15 cellular contexts compared by ENCODE assay signal in genomic region chr2:88641330-88641729, GRCh38. TPM values are rescaled to one million over a fixed set of nuclear protein-coding genes. Genes with fewer than 3 reads are reported as not detected.
A peak's percentile ranks its signal among the peaks of the same experiment; 100 is the strongest.
DNase-seq lines count a peak whose midpoint lies in the region; ATAC-seq, FAIRE-seq and TF ChIP-seq lines count a peak whose summit lies in the region.
"Had no signal": no experiment of that assay in that cellular context is flagged by ENCODE, and none has a peak within 500 bp of the region (broad histone marks: within the 10 kb centered on the region; RNA-seq: fewer than 3 reads in every experiment).

No MANE protein-coding gene starts in this region.

- no peak overlapping the region for H2BK20ac ChIP-seq in H1 (ENCODE audit: low read length)

- no peak for TF ChIP-seq POLR2A in H1 (IDR thresholded peaks at IDR 0.05; ENCODE audit: control extremely low read depth in 1 of 2, low read depth in 2 of 2, low read length in 2 of 2)

- no peaks in the 10 kb centered on the region for H4K20me1 ChIP-seq in GM23338 (replicated peaks; ENCODE audit: insufficient read depth)
- no peaks in the 10 kb centered on the region for H4K20me1 ChIP-seq in H1 (replicated peaks in 1 of 2; ENCODE audit: control insufficient read depth in 1 of 2, insufficient read depth in 2 of 2, low read length in 2 of 2)

- H3K79me2 ChIP-seq in GM23338 (replicated peaks; ENCODE audit: insufficient read depth) (no peaks in the 10 kb centered on the region), H1 (ENCODE audit: control insufficient read depth in 1 of 2, insufficient read depth in 2 of 2, low read length in 2 of 2) (no peaks in the 10 kb centered on the region)

- no peak overlapping the region for H4K5ac ChIP-seq in H1 (ENCODE audit: insufficient read length, low read depth, low read length)

- no peak for FAIRE-seq in H1 (lab: Jason Lieb, UNC)
- FAIRE-seq: GM12878, GM18507 had no signal

- no peaks in the 10 kb centered on the region for H3K36me3 ChIP-seq in GM23338 (ENCODE audit: insufficient read depth)
- H3K36me3 ChIP-seq in H1 (ENCODE audit: control insufficient read depth in 2 of 4, insufficient read depth in 4 of 4, low read length in 3 of 4), result no peaks in the 10 kb centered on the region; a peak in 1 of 8 replicates

- no peak overlapping the region for H3K18ac ChIP-seq in H1 (ENCODE audit: extremely low read depth, low read length)

- H3K9me3 ChIP-seq in H1 (ENCODE audit: insufficient read depth in 2 of 2, low read depth in 1 of 2, low read length in 1 of 2), result no peaks in the 10 kb centered on the region

- H2BK12ac ChIP-seq in H1 (ENCODE audit: low read depth, low read length), result 0 out of 2 replicates have a peak overlapping the region, but pooled peaks have one; percentile 27

- no peak overlapping the region for H3K4me2 ChIP-seq in GM23338
- H3K4me2 ChIP-seq in H1 (ENCODE audit: insufficient read depth in 1 of 2, low read depth in 2 of 2, low read length in 2 of 2), result no peak overlapping the region

- H3K23ac ChIP-seq in H1 (ENCODE audit: insufficient read length), result no peak overlapping the region

- no peak overlapping the region for H3K56ac ChIP-seq in H1 (replicated peaks; ENCODE audit: insufficient read length, low read depth, low read length)

- peak overlapping the region; percentile 40 for H4K91ac ChIP-seq in H1 (replicated peaks; ENCODE audit: insufficient read length, low read length)

- peak overlapping the region; percentile 53 for H3K4ac ChIP-seq in H1 (replicated peaks; ENCODE audit: insufficient read length, low read depth, low read length)

- no peak for DNase-seq in activated CD4-positive, alpha-beta memory T cell treated with anti-CD3 and anti-CD28 coated beads, Interleukin-2, amount 10 ng/mL, durations not matched to agents 7 days and 5 days
- DNase-seq in activated CD4-positive, alpha-beta memory T cell treated with anti-CD3 and anti-CD28 coated beads for 36 hours, result no peak
- DNase-seq in GM23338 (ENCODE audit: low spot score) (no peak), H1 (ENCODE audit: low read depth in 1 of 2, low spot score in 2 of 2) (no peak), GOT3 (lab: John Stamatoyannopoulos, UW) (no peak)
- no peak for DNase-seq in natural killer cell treated with Interleukin-12 subunit alpha and Interleukin-12 subunit beta and Interleukin-15 and Interleukin-18, amount 100 ng/mL, for 72 hours (ENCODE audit: low spot score)
- no peak for DNase-seq in activated T-cell treated with anti-CD3 and anti-CD28 coated beads, Interleukin-2, amount 50 U/mL, for 24 hours
- DNase-seq: ACHN; CD4-positive, alpha-beta memory T cell; DMS79 had no signal

- intact Hi-C loops in activated CD4-positive, alpha-beta memory T cell treated with anti-CD3 and anti-CD28 coated beads for 36 hours (cut with micrococcal nuclease), result no loop called here

- no peak overlapping the region for H3K14ac ChIP-seq in H1 (ENCODE audit: insufficient read length)

- CTCF ChIA-PET in activated CD4-positive, alpha-beta memory T cell treated with anti-CD3 and anti-CD28 coated beads, Interleukin-2, amount 10 ng/mL, durations not matched to agents 7 days and 5 days (lab: Charles Lee), result interaction anchor here (0.8 kb wide), 1 partner anchor 27 kb away, joined by 3 read pairs; no protein-coding TSS in a partner anchor
- CTCF ChIA-PET in activated CD4-positive, alpha-beta memory T cell treated with anti-CD3 and anti-CD28 coated beads for 36 hours (lab: Charles Lee), result interaction anchor here (0.9 kb wide), 1 partner anchor 30 kb away, joined by 5 read pairs; no protein-coding TSS in a partner anchor
- CTCF ChIA-PET in H1 (lab: Charles Lee; ENCODE audit: partially characterized antibody), result interaction anchor here (0.6 to 1.7 kb wide), 5 partner anchors 23 to 86 kb away, joined by 3 to 9 read pairs (median 3); no protein-coding TSS in a partner anchor

- no peaks in the 10 kb centered on the region for H3K23me2 ChIP-seq in H1 (ENCODE audit: low read depth, low read length)

- H3K79me1 ChIP-seq in H1 (ENCODE audit: low read depth, low read length), result no peaks in the 10 kb centered on the region

- no peaks in the 10 kb centered on the region for H3F3A ChIP-seq in GM23338 (replicated peaks; ENCODE audit: low read depth)

- peaks cover 79% of the 10 kb centered on the region for H3K4me1 Mint-ChIP-seq in activated CD4-positive, alpha-beta memory T cell treated with anti-CD3 and anti-CD28 coated beads, Interleukin-2, amount 10 ng/mL, durations not matched to agents 7 days and 5 days
- H3K4me1 Mint-ChIP-seq in activated CD4-positive, alpha-beta memory T cell treated with anti-CD3 and anti-CD28 coated beads for 36 hours (ENCODE audit: low read depth), result peaks cover 27% of the 10 kb centered on the region
- peaks cover 15% of the 10 kb centered on the region for H3K4me1 Mint-ChIP-seq in GM23338
- peaks cover 65 to 67% of the 10 kb centered on the region in 2 donors for H3K4me1 Mint-ChIP-seq in natural killer cell treated with Interleukin-12 subunit alpha and Interleukin-12 subunit beta and Interleukin-15 and Interleukin-18, amount 100 ng/mL, for 72 hours (ENCODE audit: low read depth in 2 of 2)
- peaks cover 46% of the 10 kb centered on the region for H3K4me1 Mint-ChIP-seq in activated T-cell treated with anti-CD3 and anti-CD28 coated beads, Interleukin-2, amount 50 U/mL, for 24 hours (ENCODE audit: low read depth)

- H2BK15ac ChIP-seq in H1 (ENCODE audit: low read length), result peak overlapping the region; percentile 65; the same call in 1 of the 2 replicates

- H3K4me3 ChIP-seq in GM23338 (no peak overlapping the region), H1 (ENCODE audit: extremely low read depth in 1 of 4, insufficient read depth in 2 of 4, low read depth in 3 of 4, low read length in 4 of 4) (no peak overlapping the region)
- H3K4me3 ChIP-seq: GM12878 had no signal

- H3K27ac Mint-ChIP-seq in activated CD4-positive, alpha-beta memory T cell treated with anti-CD3 and anti-CD28 coated beads, Interleukin-2, amount 10 ng/mL, durations not matched to agents 7 days and 5 days, result peak overlapping the region; percentile 50
- no peak overlapping the region for H3K27ac Mint-ChIP-seq in activated CD4-positive, alpha-beta memory T cell treated with anti-CD3 and anti-CD28 coated beads for 36 hours
- no peak overlapping the region for H3K27ac Mint-ChIP-seq in GM23338
- H3K27ac Mint-ChIP-seq in natural killer cell treated with Interleukin-12 subunit alpha and Interleukin-12 subunit beta and Interleukin-15 and Interleukin-18, amount 100 ng/mL, for 72 hours, result peak overlapping the region; percentile 91 to 99
- no peak overlapping the region for H3K27ac Mint-ChIP-seq in activated T-cell treated with anti-CD3 and anti-CD28 coated beads, Interleukin-2, amount 50 U/mL, for 24 hours
- H3K27ac Mint-ChIP-seq: CD4-positive, alpha-beta memory T cell had no signal

- peaks cover 32% of the 10 kb centered on the region for H3K36me3 Mint-ChIP-seq in activated CD4-positive, alpha-beta memory T cell treated with anti-CD3 and anti-CD28 coated beads, Interleukin-2, amount 10 ng/mL, durations not matched to agents 7 days and 5 days (ENCODE audit: low read depth)
- peaks cover 2% of the 10 kb centered on the region for H3K36me3 Mint-ChIP-seq in activated CD4-positive, alpha-beta memory T cell treated with anti-CD3 and anti-CD28 coated beads for 36 hours
- H3K36me3 Mint-ChIP-seq in GM23338 (ENCODE audit: low read depth), result peaks cover 3% of the 10 kb centered on the region; the same call in 1 of the 3 replicates
- H3K36me3 Mint-ChIP-seq in natural killer cell treated with Interleukin-12 subunit alpha and Interleukin-12 subunit beta and Interleukin-15 and Interleukin-18, amount 100 ng/mL, for 72 hours, result peaks cover 9% of the 10 kb centered on the region
- no peaks in the 10 kb centered on the region for H3K36me3 Mint-ChIP-seq in activated T-cell treated with anti-CD3 and anti-CD28 coated beads, Interleukin-2, amount 50 U/mL, for 24 hours (ENCODE audit: low read depth)

- peaks cover 9% of the 10 kb centered on the region for H3K9me3 Mint-ChIP-seq in activated CD4-positive, alpha-beta memory T cell treated with anti-CD3 and anti-CD28 coated beads, Interleukin-2, amount 10 ng/mL, durations not matched to agents 7 days and 5 days
- H3K9me3 Mint-ChIP-seq in activated CD4-positive, alpha-beta memory T cell treated with anti-CD3 and anti-CD28 coated beads for 36 hours, result peaks cover 5% of the 10 kb centered on the region
- H3K9me3 Mint-ChIP-seq in GM23338, result peaks cover 7% of the 10 kb centered on the region; the same call in 1 of the 3 replicates
- no peaks in the 10 kb centered on the region for H3K9me3 Mint-ChIP-seq in natural killer cell treated with Interleukin-12 subunit alpha and Interleukin-12 subunit beta and Interleukin-15 and Interleukin-18, amount 100 ng/mL, for 72 hours
- no peaks in the 10 kb centered on the region for H3K9me3 Mint-ChIP-seq in activated T-cell treated with anti-CD3 and anti-CD28 coated beads, Interleukin-2, amount 50 U/mL, for 24 hours

- TF ChIP-seq EP300 in H1 (IDR thresholded peaks at IDR 0.05; ENCODE audit: borderline replicate concordance in 1 of 2, low read depth in 2 of 2, low read length in 2 of 2), result no peak

- H3K4me1 ChIP-seq in GM23338 (ENCODE audit: insufficient read depth), result peaks cover 20% of the 10 kb centered on the region
- peaks cover 2 to 4% (median 3%) of the 10 kb centered on the region in 4 experiments; a peak in 4 of 7 replicates for H3K4me1 ChIP-seq in H1 (replicated peaks in 1 of 4; ENCODE audit: control insufficient read depth in 3 of 4, insufficient read depth in 4 of 4, low read length in 3 of 4)

- H3K9ac ChIP-seq in H1 (replicated peaks in 1 of 4; ENCODE audit: extremely low read depth in 1 of 4, low read depth in 3 of 4, low read length in 3 of 4), result no peak overlapping the region

- no peak overlapping the region for H4K8ac ChIP-seq in H1 (ENCODE audit: extremely low read depth, insufficient read depth, low read length)

- H2BK5ac ChIP-seq in H1 (ENCODE audit: low read depth, low read length), result 0 out of 2 replicates have a peak overlapping the region, but pooled peaks have one; percentile 52

- ATAC-seq in GM23338 (no peak), HG02642 (IDR thresholded peaks at IDR 0.05; ENCODE audit: poor library complexity, unreplicated experiment) (no peak)
- ATAC-seq in natural killer cell treated with Interleukin-12 subunit alpha and Interleukin-12 subunit beta and Interleukin-15 and Interleukin-18, amount 100 ng/mL, for 72 hours, result peak; percentile 17 to 52
- ATAC-seq: GM12878, HCT116 had no signal

- TF ChIP-seq CTCF in GM23338 (conservative IDR thresholded peaks at IDR 0.05; ENCODE audit: low read depth in 2 of 2) (no peak), H1 (IDR thresholded peaks at IDR 0.05; ENCODE audit: control extremely low read depth in 1 of 3, insufficient read depth in 1 of 3, low read depth in 1 of 3, low read length in 3 of 3) (no peak)

- H3K27ac ChIP-seq in GM23338 (ENCODE audit: low read depth) (no peak overlapping the region), H1 (ENCODE audit: low read depth, low read length) (no peak overlapping the region)
- H3K27ac ChIP-seq: C4-2B had no signal

- no peak overlapping the region for H2BK120ac ChIP-seq in H1 (replicated peaks; ENCODE audit: low read depth, low read length)

- no peaks in the 10 kb centered on the region; the same call in 1 of the 2 replicates for H3K9me2 ChIP-seq in GM23338 (ENCODE audit: insufficient read depth)

- H3K27me3 Mint-ChIP-seq in activated CD4-positive, alpha-beta memory T cell treated with anti-CD3 and anti-CD28 coated beads, Interleukin-2, amount 10 ng/mL, durations not matched to agents 7 days and 5 days, result peaks cover 10% of the 10 kb centered on the region
- no peaks in the 10 kb centered on the region for H3K27me3 Mint-ChIP-seq in activated CD4-positive, alpha-beta memory T cell treated with anti-CD3 and anti-CD28 coated beads for 36 hours
- peaks cover 1% of the 10 kb centered on the region for H3K27me3 Mint-ChIP-seq in GM23338 (ENCODE audit: insufficient read depth, low read depth, poor library complexity)
- no peaks in the 10 kb centered on the region for H3K27me3 Mint-ChIP-seq in natural killer cell treated with Interleukin-12 subunit alpha and Interleukin-12 subunit beta and Interleukin-15 and Interleukin-18, amount 100 ng/mL, for 72 hours
- peaks cover 8% of the 10 kb centered on the region for H3K27me3 Mint-ChIP-seq in activated T-cell treated with anti-CD3 and anti-CD28 coated beads, Interleukin-2, amount 50 U/mL, for 24 hours
- H3K27me3 Mint-ChIP-seq: CD4-positive, alpha-beta memory T cell had no signal

- no peak overlapping the region for H3K4me3 Mint-ChIP-seq in activated CD4-positive, alpha-beta memory T cell treated with anti-CD3 and anti-CD28 coated beads, Interleukin-2, amount 10 ng/mL, durations not matched to agents 7 days and 5 days
- no peak overlapping the region for H3K4me3 Mint-ChIP-seq in activated CD4-positive, alpha-beta memory T cell treated with anti-CD3 and anti-CD28 coated beads for 36 hours
- no peak overlapping the region for H3K4me3 Mint-ChIP-seq in GM23338
- peak overlapping the region; percentile 26 for H3K4me3 Mint-ChIP-seq in natural killer cell treated with Interleukin-12 subunit alpha and Interleukin-12 subunit beta and Interleukin-15 and Interleukin-18, amount 100 ng/mL, for 72 hours
- H3K4me3 Mint-ChIP-seq in activated T-cell treated with anti-CD3 and anti-CD28 coated beads, Interleukin-2, amount 50 U/mL, for 24 hours, result no peak overlapping the region
- H3K4me3 Mint-ChIP-seq: CD4-positive, alpha-beta memory T cell had no signal

- H3K27me3 ChIP-seq in GM23338 (ENCODE audit: insufficient read depth), result no peaks in the 10 kb centered on the region
- H3K27me3 ChIP-seq in H1 (replicated peaks in 1 of 4; ENCODE audit: control insufficient read depth in 3 of 4, extremely low read depth in 1 of 4, insufficient read depth in 3 of 4, low read length in 3 of 4), result no peaks in the 10 kb centered on the region

- WGBS in H1 (ENCODE audit: extremely low coverage in 1 of 2, insufficient coverage in 1 of 2, insufficient read length in 1 of 2, insufficient replicate concordance in 2 of 2, low coverage in 1 of 2, low lambda C conversion rate in 2 of 2, missing lambda C conversion rate in 1 of 2), 2 experiments, result 93% methylated on average over 6 of the region's 7 CpGs; no CpG with 5 or more reads in 1 of the 2 experiments

- H2AFZ ChIP-seq in GM23338 (peak overlapping the region; percentile 77; the same call in 1 of the 2 replicates), H1 (ENCODE audit: low read length) (no peak overlapping the region)

- peak overlapping the region; percentile 72; the same call in 1 of the 2 replicates for H2AK5ac ChIP-seq in H1 (ENCODE audit: low read depth, low read length)

- POLR2A ChIA-PET in activated CD4-positive, alpha-beta memory T cell treated with anti-CD3 and anti-CD28 coated beads, Interleukin-2, amount 10 ng/mL, durations not matched to agents 7 days and 5 days (lab: Charles Lee), result interaction anchor here (4.5 kb wide), 1 partner anchor 14 kb away, joined by 53 read pairs; the partner anchor contains the start of gene EIF2AK3
- POLR2A ChIA-PET in activated CD4-positive, alpha-beta memory T cell treated with anti-CD3 and anti-CD28 coated beads for 36 hours (lab: Charles Lee), result no interaction called here
- POLR2A ChIA-PET in H1 (lab: Charles Lee; ENCODE audit: partially characterized antibody), result interaction anchor here (1.1 kb wide), 1 partner anchor 13 kb away, joined by 6 read pairs; the partner anchor contains the start of gene EIF2AK3

- no peak for TF ChIP-seq RAD21 in H1 (IDR thresholded peaks at IDR 0.05 in 1 of 2, conservative IDR thresholded peaks at IDR 0.05 in 1 of 2; ENCODE audit: low read depth in 2 of 2, low read length in 2 of 2)

RNA-seq across cellular contexts. Expression of gene EIF2AK3, which starts 14.1 kb away (rescaled TPM):
- total RNA-seq in activated CD4-positive, alpha-beta memory T cell treated with anti-CD3 and anti-CD28 coated beads, Interleukin-2, amount 10 ng/mL, durations not matched to agents 7 days and 5 days, result 10 to 100 TPM; 29.2 to 31.5 TPM
- total RNA-seq in activated CD4-positive, alpha-beta memory T cell treated with anti-CD3 and anti-CD28 coated beads for 36 hours, result 10 to 100 TPM; 14.2 to 15.5 TPM
- total RNA-seq in GM23338 (2014; rRNA removed; shearing (Covaris generic)), result 23.2 and 24.2 TPM in 2 replicates
- polyA plus RNA-seq in GM23338 (2016; fragmentation: Nextera tagmentation; extraction: Ambion mirVana), result 4.3 and 5.9 TPM in 2 replicates
- 22.7 and 22.8 TPM in 2 replicates for total RNA-seq in H1 (2021; fragmentation: NEBNext Ultra II Directional; extraction: Animal tissue kit (Norgen Biotek cat#: 25700))
- 3.3 and 5.8 TPM in 2 replicates for polyA plus RNA-seq in H1 (2011; rRNA removed)
- 5.4 TPM for polyA plus RNA-seq in H1 (2011; cell fraction: cytosol; rRNA removed)
- polyA plus RNA-seq in H1 (2011; cell fraction: nucleus; rRNA removed), result 4.2 TPM
- polyA plus RNA-seq in H1 (2012, experiment 1 of 2), result 13.0 to 21.6 TPM (median 15.6 TPM) in 4 replicates
- 0.98 TPM for polyA plus RNA-seq in H1 (2012, experiment 2 of 2)
- 22.0 TPM for polyA plus RNA-seq in H1 (2013, experiment 1 of 2)
- polyA plus RNA-seq in H1 (2013, experiment 2 of 2), result 25.2 TPM
- 9.5 and 23.6 TPM in 2 replicates for polyA minus RNA-seq in H1 (2011; rRNA and poly(A)+ RNA removed)
- polyA minus RNA-seq in H1 (2011; cell fraction: cytosol; rRNA and poly(A)+ RNA removed), result 8.9 TPM
- 16.7 TPM for polyA minus RNA-seq in H1 (2011; cell fraction: nucleus; rRNA and poly(A)+ RNA removed)
- total RNA-seq in natural killer cell treated with Interleukin-12 subunit alpha and Interleukin-12 subunit beta and Interleukin-15 and Interleukin-18, amount 100 ng/mL, for 72 hours, result 10 to 100 TPM; 32.4 to 34.1 TPM

RNA-seq across cellular contexts. Expression of gene RPIA, which starts 50.1 kb away (rescaled TPM):
- 10 to 100 TPM; 27.9 to 30.1 TPM for total RNA-seq in activated CD4-positive, alpha-beta memory T cell treated with anti-CD3 and anti-CD28 coated beads, Interleukin-2, amount 10 ng/mL, durations not matched to agents 7 days and 5 days
- total RNA-seq in activated CD4-positive, alpha-beta memory T cell treated with anti-CD3 and anti-CD28 coated beads for 36 hours, result 10 to 100 TPM; 50.7 to 52.7 TPM
- total RNA-seq in GM23338 (2014; rRNA removed; shearing (Covaris generic)), result 15.2 and 18.8 TPM in 2 replicates
- 22.0 and 22.5 TPM in 2 replicates for polyA plus RNA-seq in GM23338 (2016; fragmentation: Nextera tagmentation; extraction: Ambion mirVana)
- total RNA-seq in H1 (2021; fragmentation: NEBNext Ultra II Directional; extraction: Animal tissue kit (Norgen Biotek cat#: 25700)), result 24.0 and 26.7 TPM in 2 replicates
- polyA plus RNA-seq in H1 (2011; rRNA removed), result 9.1 and 13.1 TPM in 2 replicates
- 16.0 TPM for polyA plus RNA-seq in H1 (2011; cell fraction: cytosol; rRNA removed)
- 7.2 TPM for polyA plus RNA-seq in H1 (2011; cell fraction: nucleus; rRNA removed)
- polyA plus RNA-seq in H1 (2012, experiment 1 of 2), result 17.9 to 21.7 TPM (median 20.8 TPM) in 4 replicates
- 5.2 TPM for polyA plus RNA-seq in H1 (2012, experiment 2 of 2)
- 12.3 TPM for polyA plus RNA-seq in H1 (2013, experiment 1 of 2)
- 12.0 TPM for polyA plus RNA-seq in H1 (2013, experiment 2 of 2)
- 11.2 and 12.6 TPM in 2 replicates for polyA minus RNA-seq in H1 (2011; rRNA and poly(A)+ RNA removed)
- 5.6 TPM for polyA minus RNA-seq in H1 (2011; cell fraction: cytosol; rRNA and poly(A)+ RNA removed)
- 8.8 TPM for polyA minus RNA-seq in H1 (2011; cell fraction: nucleus; rRNA and poly(A)+ RNA removed)
- 10 to 100 TPM; 44.6 to 53.5 TPM for total RNA-seq in natural killer cell treated with Interleukin-12 subunit alpha and Interleukin-12 subunit beta and Interleukin-15 and Interleukin-18, amount 100 ng/mL, for 72 hours

Comparison
In these comparisons a context has a peak if more than half of its experiments do, and no peak if none do; other contexts are left out.
1. H3K27ac Mint-ChIP-seq: peak in activated CD4-positive, alpha-beta memory T cell treated with anti-CD3 and anti-CD28 coated beads, Interleukin-2, amount 10 ng/mL, durations not matched to agents 7 days and 5 days (single experiment) and natural killer cell treated with Interleukin-12 subunit alpha and Interleukin-12 subunit beta and Interleukin-15 and Interleukin-18, amount 100 ng/mL, for 72 hours (2 of 2); none in activated CD4-positive, alpha-beta memory T cell treated with anti-CD3 and anti-CD28 coated beads for 36 hours (single experiment), GM23338 (single experiment) and activated T-cell treated with anti-CD3 and anti-CD28 coated beads, Interleukin-2, amount 50 U/mL, for 24 hours (single experiment).
2. ATAC-seq: peak in natural killer cell treated with Interleukin-12 subunit alpha and Interleukin-12 subunit beta and Interleukin-15 and Interleukin-18, amount 100 ng/mL, for 72 hours (2 of 2); none in GM23338 (single experiment) and HG02642 (single experiment).